1 cellular context compared by ENCODE assay signal in genomic region chr7:155581107-155581830, GRCh38.
TF ChIP-seq lines count a peak whose summit lies in the region.

No MANE protein-coding gene starts in this region.

TF ChIP-seq in HepG2, 621 proteins besides CTCF, POLR2A, EP300 and RAD21 (continued from another document):
- TF ChIP-seq, protein P1, sequence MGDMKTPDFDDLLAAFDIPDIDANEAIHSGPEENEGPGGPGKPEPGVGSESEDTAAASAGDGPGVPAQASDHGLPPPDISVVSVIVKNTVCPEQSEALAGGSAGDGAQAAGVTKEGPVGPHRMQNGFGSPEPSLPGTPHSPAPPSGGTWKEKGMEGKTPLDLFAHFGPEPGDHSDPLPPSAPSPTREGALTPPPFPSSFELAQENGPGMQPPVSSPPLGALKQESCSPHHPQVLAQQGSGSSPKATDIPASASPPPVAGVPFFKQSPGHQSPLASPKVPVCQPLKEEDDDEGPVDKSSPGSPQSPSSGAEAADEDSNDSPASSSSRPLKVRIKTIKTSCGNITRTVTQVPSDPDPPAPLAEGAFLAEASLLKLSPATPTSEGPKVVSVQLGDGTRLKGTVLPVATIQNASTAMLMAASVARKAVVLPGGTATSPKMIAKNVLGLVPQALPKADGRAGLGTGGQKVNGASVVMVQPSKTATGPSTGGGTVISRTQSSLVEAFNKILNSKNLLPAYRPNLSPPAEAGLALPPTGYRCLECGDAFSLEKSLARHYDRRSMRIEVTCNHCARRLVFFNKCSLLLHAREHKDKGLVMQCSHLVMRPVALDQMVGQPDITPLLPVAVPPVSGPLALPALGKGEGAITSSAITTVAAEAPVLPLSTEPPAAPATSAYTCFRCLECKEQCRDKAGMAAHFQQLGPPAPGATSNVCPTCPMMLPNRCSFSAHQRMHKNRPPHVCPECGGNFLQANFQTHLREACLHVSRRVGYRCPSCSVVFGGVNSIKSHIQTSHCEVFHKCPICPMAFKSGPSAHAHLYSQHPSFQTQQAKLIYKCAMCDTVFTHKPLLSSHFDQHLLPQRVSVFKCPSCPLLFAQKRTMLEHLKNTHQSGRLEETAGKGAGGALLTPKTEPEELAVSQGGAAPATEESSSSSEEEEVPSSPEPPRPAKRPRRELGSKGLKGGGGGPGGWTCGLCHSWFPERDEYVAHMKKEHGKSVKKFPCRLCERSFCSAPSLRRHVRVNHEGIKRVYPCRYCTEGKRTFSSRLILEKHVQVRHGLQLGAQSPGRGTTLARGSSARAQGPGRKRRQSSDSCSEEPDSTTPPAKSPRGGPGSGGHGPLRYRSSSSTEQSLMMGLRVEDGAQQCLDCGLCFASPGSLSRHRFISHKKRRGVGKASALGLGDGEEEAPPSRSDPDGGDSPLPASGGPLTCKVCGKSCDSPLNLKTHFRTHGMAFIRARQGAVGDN (CRISPR knock-in tag; IDR thresholded peaks at IDR 0.05): 0 out of 2 replicates have a peak, but pooled peaks have one; percentile 15
- TF ChIP-seq, protein P2, sequence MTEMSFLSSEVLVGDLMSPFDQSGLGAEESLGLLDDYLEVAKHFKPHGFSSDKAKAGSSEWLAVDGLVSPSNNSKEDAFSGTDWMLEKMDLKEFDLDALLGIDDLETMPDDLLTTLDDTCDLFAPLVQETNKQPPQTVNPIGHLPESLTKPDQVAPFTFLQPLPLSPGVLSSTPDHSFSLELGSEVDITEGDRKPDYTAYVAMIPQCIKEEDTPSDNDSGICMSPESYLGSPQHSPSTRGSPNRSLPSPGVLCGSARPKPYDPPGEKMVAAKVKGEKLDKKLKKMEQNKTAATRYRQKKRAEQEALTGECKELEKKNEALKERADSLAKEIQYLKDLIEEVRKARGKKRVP (CRISPR knock-in tag; IDR thresholded peaks at IDR 0.05): 0 out of 4 replicates have a peak, but pooled peaks of 1 of the 2 experiments have one; percentile 47
TF ChIP-seq in HepG2: peak in this region for 7.
